Comparison of ENCODE assay signal across 14 cellular contexts in genomic region chr14:93173943-93174395, GRCh38. TPM values are rescaled to one million over a fixed set of nuclear protein-coding genes. Genes with fewer than 3 reads are reported as not detected.
DNase-seq lines count a peak whose midpoint lies in the region; ATAC-seq and TF ChIP-seq lines count a peak whose summit lies in the region.
"Had no signal": no experiment of that assay in that cellular context is flagged by ENCODE, and none has a peak within 500 bp of the region (broad histone marks: within the 10 kb centered on the region; RNA-seq: fewer than 3 reads in every experiment).

No MANE protein-coding gene starts in this region.

- 38 to 40% methylated on average over 10 of the region's 10 CpGs for WGBS in heart right ventricle, 2 donors

- no peak overlapping the region for H3K27ac ChIP-seq in heart right ventricle
- H3K27ac ChIP-seq: colonic mucosa had no signal

- TF ChIP-seq CTCF in progenitor cell of endocrine pancreas (IDR thresholded peaks at IDR 0.05; ENCODE audit: unreplicated experiment) (no peak), heart right ventricle (IDR thresholded peaks at IDR 0.05) (no peak)

- H3K4me1 ChIP-seq in heart right ventricle = peaks cover 0 to 4% (median 0%) of the 10 kb centered on the region in 9 donors
- H3K4me1 ChIP-seq: colonic mucosa had no signal

- no peaks in the 10 kb centered on the region for H3K36me3 ChIP-seq in heart right ventricle
- H3K36me3 ChIP-seq: colonic mucosa had no signal

- H3K4me3 ChIP-seq in heart right ventricle = no peak overlapping the region
- H3K4me3 ChIP-seq: colonic mucosa had no signal

- DNase-seq in activated CD4-positive, alpha-beta T cell treated with anti-CD3 and anti-CD28 coated beads for 48 hours = peak; percentile 18
- DNase-seq in activated CD4-positive, alpha-beta T cell treated with anti-CD3 and anti-CD28 coated beads, Interleukin-2, amount 50 U/mL, for 4 hours = no peak
- DNase-seq in SK-MEL-5 (ENCODE audit: low read depth, low spot score) (peak; percentile 49), glomerular visceral epithelial cell (ENCODE audit: extremely low spot score) (peak; percentile 29), progenitor cell of endocrine pancreas (ENCODE audit: low spot score, unreplicated experiment) (no peak), heart right ventricle (no peak)
- DNase-seq in activated CD4-positive, CD25-positive, alpha-beta regulatory T cell (lab: John Stamatoyannopoulos, UW) = no peak
- DNase-seq: activated gamma-delta T cell treated with Interleukin-2 at 50 U/mL for 16 hours, AML-193, colonic mucosa, GOT3, trophoblast cell had no signal

- intact Hi-C loops in heart right ventricle (cut with DNase I) = no loop called here

- H3K36me3 Mint-ChIP-seq in progenitor cell of endocrine pancreas (ENCODE audit: insufficient read depth) = no peaks in the 10 kb centered on the region

- ATAC-seq in GM18519 (IDR thresholded peaks at IDR 0.05; ENCODE audit: low FRiP score, unreplicated experiment) (no peak), heart right ventricle (no peak)
- ATAC-seq: sciatic nerve had no signal

- peaks cover 3% of the 10 kb centered on the region for H3K9me3 Mint-ChIP-seq in progenitor cell of endocrine pancreas (ENCODE audit: low read depth)

- in situ Hi-C loops in SK-MEL-5 (cut with HindIII; ENCODE audit: low pct_unique_long_range_greater_than_20kb, low sequenced_read_pairs) = no loop called here

- H3K9me3 ChIP-seq in heart right ventricle = no peaks in the 10 kb centered on the region
- H3K9me3 ChIP-seq: colonic mucosa had no signal

- H3K27me3 ChIP-seq in heart right ventricle = peaks cover 0 to 6% (median 0%) of the 10 kb centered on the region in 7 donors
- H3K27me3 ChIP-seq: colonic mucosa had no signal

- peaks cover 7% of the 10 kb centered on the region for H3K4me1 Mint-ChIP-seq in progenitor cell of endocrine pancreas (ENCODE audit: low read depth)

- no peaks in the 10 kb centered on the region for H3K27me3 Mint-ChIP-seq in progenitor cell of endocrine pancreas

- H3K4me3 Mint-ChIP-seq in progenitor cell of endocrine pancreas (ENCODE audit: low read depth) = no peak overlapping the region

- H3K27ac Mint-ChIP-seq in progenitor cell of endocrine pancreas = peak overlapping the region; percentile 26

RNA-seq across cellular contexts. Expression of gene MOAP1, which starts 10.7 kb away (rescaled TPM):
- 82.9 and 91.5 TPM in 2 replicates for total RNA-seq in SK-MEL-5 (2014; rRNA removed; shearing (Covaris generic))
- polyA plus RNA-seq in SK-MEL-5 (2015; cell fraction: cytosol; rRNA removed) = 39.3 and 45.6 TPM in 2 replicates
- polyA plus RNA-seq in SK-MEL-5 (2015; cell fraction: nucleus; rRNA removed) = 29.8 and 30.5 TPM in 2 replicates
- total RNA-seq in progenitor cell of endocrine pancreas = 23.3 and 23.4 TPM in 2 replicates
- total RNA-seq in heart right ventricle = 10 to 100 TPM; 47.7 to 96.1 (median 81.5) TPM
- 10 to 100 TPM; 14.6 to 28.9 TPM for polyA plus RNA-seq in heart right ventricle

RNA-seq across cellular contexts. Expression of gene LYSET, which starts 11.1 kb away (rescaled TPM):
- 127 and 135 TPM in 2 replicates for total RNA-seq in SK-MEL-5 (2014; rRNA removed; shearing (Covaris generic))
- 59.4 and 65.3 TPM in 2 replicates for polyA plus RNA-seq in SK-MEL-5 (2015; cell fraction: cytosol; rRNA removed)
- 27.2 and 34.7 TPM in 2 replicates for polyA plus RNA-seq in SK-MEL-5 (2015; cell fraction: nucleus; rRNA removed)
- total RNA-seq in progenitor cell of endocrine pancreas (27.6 and 28.3 TPM in 2 replicates), heart right ventricle (10 to 100 TPM; 22.3 to 29.7 (median 25.7) TPM)
- 10 to 100 TPM; 19.5 to 22.5 TPM for polyA plus RNA-seq in heart right ventricle

RNA-seq across cellular contexts. Expression of gene GON7, which starts 32.9 kb away (rescaled TPM):
- total RNA-seq in SK-MEL-5 (2014; rRNA removed; shearing (Covaris generic)) = 30.6 and 31.9 TPM in 2 replicates
- polyA plus RNA-seq in SK-MEL-5 (2015; cell fraction: cytosol; rRNA removed) = 20.6 and 22.0 TPM in 2 replicates
- polyA plus RNA-seq in SK-MEL-5 (2015; cell fraction: nucleus; rRNA removed) = 2.4 and 3.4 TPM in 2 replicates
- total RNA-seq in progenitor cell of endocrine pancreas (9.0 and 10.6 TPM in 2 replicates), heart right ventricle (10 to 100 TPM in 8 of 10 donors, 1 to 10 TPM in 2; 9.9 to 20.1 (median 14.3) TPM)
- polyA plus RNA-seq in heart right ventricle = 10 to 100 TPM; 17.9 to 20.0 TPM

RNA-seq across cellular contexts. Expression of gene UBR7, which starts 33.1 kb away (rescaled TPM):
- total RNA-seq in SK-MEL-5 (2014; rRNA removed; shearing (Covaris generic)) = 28.0 and 36.6 TPM in 2 replicates
- 26.4 and 35.4 TPM in 2 replicates for polyA plus RNA-seq in SK-MEL-5 (2015; cell fraction: cytosol; rRNA removed)
- polyA plus RNA-seq in SK-MEL-5 (2015; cell fraction: nucleus; rRNA removed) = 12.5 and 17.4 TPM in 2 replicates
- total RNA-seq in progenitor cell of endocrine pancreas = 16.0 and 17.2 TPM in 2 replicates
- 10 to 100 TPM; 17.7 to 28.3 (median 21.1) TPM for total RNA-seq in heart right ventricle
- polyA plus RNA-seq in heart right ventricle = 10 to 100 TPM in 1 of 2 donors, 1 to 10 TPM in 1; 7.8 to 25.9 TPM

RNA-seq across cellular contexts. Expression of gene ITPK1, which starts 58.2 kb away (rescaled TPM):
- total RNA-seq in SK-MEL-5 (2014; rRNA removed; shearing (Covaris generic)) = 45.2 and 45.6 TPM in 2 replicates
- polyA plus RNA-seq in SK-MEL-5 (2015; cell fraction: cytosol; rRNA removed) = 72.6 and 73.8 TPM in 2 replicates
- polyA plus RNA-seq in SK-MEL-5 (2015; cell fraction: nucleus; rRNA removed) = 37.9 and 60.8 TPM in 2 replicates
- total RNA-seq in progenitor cell of endocrine pancreas = 71.3 and 72.0 TPM in 2 replicates
- total RNA-seq in heart right ventricle = 100 to 1,000 TPM in 3 of 10 donors, 10 to 100 TPM in 7; 67.5 to 152 (median 92.7) TPM
- 100 to 1,000 TPM in 1 of 2 donors, 10 to 100 TPM in 1; 47.1 to 108 TPM for polyA plus RNA-seq in heart right ventricle

Comparison
In these comparisons a context has a peak if more than half of its experiments do, and no peak if none do; other contexts are left out.
1. DNase-seq: peak in activated CD4-positive, alpha-beta T cell treated with anti-CD3 and anti-CD28 coated beads for 48 hours (single experiment), SK-MEL-5 (single experiment) and glomerular visceral epithelial cell (single experiment); none in activated CD4-positive, alpha-beta T cell treated with anti-CD3 and anti-CD28 coated beads, Interleukin-2, amount 50 U/mL, for 4 hours (0 of 2), progenitor cell of endocrine pancreas (single experiment), activated CD4-positive, CD25-positive, alpha-beta regulatory T cell (0 of 4) and heart right ventricle (0 of 2).